Comparison of ENCODE assay signal across 10 cellular contexts in genomic region chr1:153355445-153356071, GRCh38. TPM values are rescaled to one million over a fixed set of nuclear protein-coding genes. Genes with fewer than 3 reads are reported as not detected.
DNase-seq lines count a peak whose midpoint lies in the region; ATAC-seq, FAIRE-seq and TF ChIP-seq lines count a peak whose summit lies in the region.
"Had no signal": no experiment of that assay in that cellular context is flagged by ENCODE, and none has a peak within 500 bp of the region (broad histone marks: within the 10 kb centered on the region; RNA-seq: fewer than 3 reads in every experiment).

No MANE protein-coding gene starts in this region.

- H3K4me2 ChIP-seq in GM12878 (ENCODE audit: control insufficient read depth, insufficient read depth) (no peak overlapping the region), keratinocyte (ENCODE audit: control insufficient read depth, extremely low read depth, insufficient read depth, low read depth, low read length) (no peak overlapping the region)

- peaks cover 6% of the 10 kb centered on the region for H3K4me1 ChIP-seq in GM12878 (ENCODE audit: control insufficient read depth, insufficient read depth, low read length)
- peaks cover 16% of the 10 kb centered on the region for H3K4me1 ChIP-seq in keratinocyte (ENCODE audit: control insufficient read depth, extremely low read depth, insufficient read depth, low read length)
- no peaks in the 10 kb centered on the region for H3K4me1 ChIP-seq in stomach
- H3K4me1 ChIP-seq in tibial nerve: peaks cover 0 to 6% (median 0%) of the 10 kb centered on the region in 4 donors

- DNase-seq in NCI-H510A treated with DMSO at 0.1 percent for 48 hours (lab: John Stamatoyannopoulos, UW) (peak; percentile 29), NCI-H510A (lab: John Stamatoyannopoulos, UW) (no peak), LoVo (ENCODE audit: low spot score) (peak; percentile 43), RPMI7951 (ENCODE audit: low read depth) (peak; percentile 61), GM12878 (ENCODE audit: low read depth, low spot score) (no peak), keratinocyte (ENCODE audit: low read depth, low spot score) (no peak), stomach (peak; percentile 53), tibial nerve (ENCODE audit: low spot score in 2 of 2) (no peak)

- dilution Hi-C loops in keratinocyte (cut with MboI; ENCODE audit: extremely low pct_ligation_motif_present, low sequenced_read_pairs): loop anchor here (10.0 kb wide), 2 partner anchors 49 to 149 kb away; no protein-coding TSS in a partner anchor

- TF ChIP-seq POLR2A in GM12878 (IDR thresholded peaks at IDR 0.05; ENCODE audit: low read depth, low read length) (no peak), stomach (IDR thresholded peaks at IDR 0.05) (no peak), tibial nerve (IDR thresholded peaks at IDR 0.05) (no peak)

- H3K9me3 ChIP-seq in GM12878 (replicated peaks; ENCODE audit: control insufficient read depth, insufficient read depth, low read length) (no peaks in the 10 kb centered on the region), keratinocyte (ENCODE audit: control insufficient read depth, low read depth, low read length) (no peaks in the 10 kb centered on the region), stomach (no peaks in the 10 kb centered on the region), tibial nerve (no peaks in the 10 kb centered on the region)

- TF ChIP-seq RAD21 in GM12878 (IDR thresholded peaks at IDR 0.05; ENCODE audit: insufficient read depth, low read depth, low read length): peak; percentile 69

- H3K36me3 ChIP-seq in GM12878 (ENCODE audit: control insufficient read depth in 2 of 2, insufficient read depth in 2 of 2, low read length in 1 of 2) (no peaks in the 10 kb centered on the region), keratinocyte (ENCODE audit: control insufficient read depth in 2 of 2, extremely low read depth in 1 of 2, insufficient read depth in 2 of 2, low read length in 2 of 2) (no peaks in the 10 kb centered on the region), stomach (no peaks in the 10 kb centered on the region), tibial nerve (no peaks in the 10 kb centered on the region)

- TF ChIP-seq CTCF in GM12878 (IDR thresholded peaks at IDR 0.05 in 2 of 3, conservative IDR thresholded peaks at IDR 0.05 in 1 of 3; ENCODE audit: control insufficient read depth in 2 of 3, extremely low read depth in 1 of 3, insufficient read depth in 1 of 3, low read depth in 3 of 3, low read length in 3 of 3) (peak; percentile 67 to 73 (median 71)), keratinocyte (optimal IDR thresholded peaks at IDR 0.05 in 1 of 3, IDR thresholded peaks at IDR 0.05 in 1 of 3, conservative IDR thresholded peaks at IDR 0.05 in 1 of 3; ENCODE audit: extremely low read depth in 1 of 3, insufficient read depth in 2 of 3, low read length in 3 of 3) (peak; percentile 87 to 99 (median 96)), stomach (IDR thresholded peaks at IDR 0.05) (no peak), tibial nerve (IDR thresholded peaks at IDR 0.05) (peak in 2 of 5 experiments; percentile 23 to 34)

- WGBS in GM12878 (ENCODE audit: insufficient coverage, insufficient replicate concordance, low lambda C conversion rate, missing lambda C conversion rate): 17% methylated on average over 10 of the region's 10 CpGs
- WGBS in stomach, 5 donors: 41 to 51% (median 49%) methylated on average over 8 to 10 of the region's 10 CpGs
- WGBS in tibial nerve, 2 donors: 48 to 62% methylated on average over 10 of the region's 10 CpGs

- no peaks in the 10 kb centered on the region for H3K9me1 ChIP-seq in keratinocyte (ENCODE audit: control insufficient read depth, extremely low read depth, insufficient read depth, low read length)

- TF ChIP-seq EP300 in GM12878 (IDR thresholded peaks at IDR 0.05; ENCODE audit: borderline replicate concordance in 1 of 2, control insufficient read depth in 1 of 2, low read depth in 2 of 2, low read length in 2 of 2) (no peak), stomach (IDR thresholded peaks at IDR 0.05) (no peak), tibial nerve (IDR thresholded peaks at IDR 0.05) (no peak)

- FAIRE-seq in GM12878 (lab: Jason Lieb, UNC): peak; percentile 87
- peak; percentile 81 for FAIRE-seq in keratinocyte (lab: Jason Lieb, UNC)

- RAD21 ChIA-PET in GM12878 (lab: Charles Lee; ENCODE audit: unreplicated experiment): interaction anchor here (0.9 to 8.4 kb wide), 5 partner anchors 9 to 213 kb away, joined by 3 to 94 read pairs (median 5); no protein-coding TSS in a partner anchor

- H4K20me1 ChIP-seq in GM12878 (ENCODE audit: control insufficient read depth, insufficient read depth): no peaks in the 10 kb centered on the region
- no peaks in the 10 kb centered on the region for H4K20me1 ChIP-seq in keratinocyte (ENCODE audit: control insufficient read depth, extremely low read depth, insufficient read depth, low read length)

- ATAC-seq in GM12878: peak; percentile 89

- CTCF ChIA-PET in GM12878 (lab: Yijun Ruan, JAX): interaction anchor here (0.5 to 8.6 kb wide), 31 partner anchors 9 to 716 kb away, joined by 3 to 326 read pairs (median 4); partner anchors contain the start of gene PGLYRP3

- POLR2A ChIA-PET in GM12878 (lab: Charles Lee): interaction anchor here (0.6 kb wide), 1 partner anchor 11 kb away, joined by 3 read pairs; no protein-coding TSS in a partner anchor

- no peaks in the 10 kb centered on the region for H3K27me3 ChIP-seq in GM12878 (replicated peaks in 1 of 2; ENCODE audit: control insufficient read depth in 2 of 2, insufficient read depth in 2 of 2, low read length in 1 of 2)
- H3K27me3 ChIP-seq in keratinocyte (ENCODE audit: control insufficient read depth, extremely low read depth, insufficient read depth, low read length): no peaks in the 10 kb centered on the region
- H3K27me3 ChIP-seq in stomach: peaks cover 0 to 40% (median 0%) of the 10 kb centered on the region in 3 donors
- peaks cover 0 to 13% of the 10 kb centered on the region in 2 donors for H3K27me3 ChIP-seq in tibial nerve

- SMC1A ChIA-PET in GM12878 (lab: Charles Lee; ENCODE audit: uncharacterized antibody, unreplicated experiment): interaction anchor here (0.9 to 6.2 kb wide), 6 partner anchors 10 to 139 kb away, joined by 3 to 106 read pairs (median 4); no protein-coding TSS in a partner anchor

- H3K4me3 ChIP-seq in GM12878 (no peak overlapping the region), keratinocyte (ENCODE audit: control insufficient read depth in 2 of 3, extremely low read depth in 1 of 3, insufficient read depth in 2 of 3, low read depth in 1 of 3, low read length in 3 of 3) (no peak overlapping the region), stomach (no peak overlapping the region), tibial nerve (no peak overlapping the region)

- in situ Hi-C loops in GM12878 (cut with MboI): no loop called here

- H2AFZ ChIP-seq in GM12878 (ENCODE audit: control insufficient read depth, low read depth, low read length) (no peak overlapping the region), keratinocyte (ENCODE audit: control insufficient read depth, low read length) (no peak overlapping the region)

- H3K27ac ChIP-seq in GM12878 (ENCODE audit: control insufficient read depth, insufficient read depth): no peak overlapping the region
- H3K27ac ChIP-seq in keratinocyte (ENCODE audit: control insufficient read depth, insufficient read depth, low read length): no peak overlapping the region
- H3K27ac ChIP-seq in stomach: no peak overlapping the region
- H3K27ac ChIP-seq in tibial nerve: no peak overlapping the region

- H3K9ac ChIP-seq in GM12878 (ENCODE audit: control insufficient read depth, insufficient read depth, low read length) (no peak overlapping the region), keratinocyte (ENCODE audit: control insufficient read depth, extremely low read depth, insufficient read depth, low read length) (no peak overlapping the region)

- intact Hi-C loops in GM12878 (cut with micrococcal nuclease; ENCODE audit: unreplicated experiment): loop anchor here (1.0 kb wide), 1 partner anchor 49 kb away; no protein-coding TSS in a partner anchor
- intact Hi-C loops in stomach (cut with DNase I; ENCODE audit: low total_unique reads): no loop called here

- BruUV-seq in GM12878 (replicated peaks; lab: Mats Ljungman, UMichigan): no TSS peak

- H3K79me2 ChIP-seq in GM12878 (ENCODE audit: control insufficient read depth, insufficient read depth, low read length): no peaks in the 10 kb centered on the region
- no peaks in the 10 kb centered on the region for H3K79me2 ChIP-seq in keratinocyte (ENCODE audit: control insufficient read depth, insufficient read depth, low read length)

RNA-seq across cellular contexts. Expression of gene S100A9, which starts 2.1 kb away (rescaled TPM):
- total RNA-seq in RPMI7951 (2014; rRNA removed; shearing (Covaris generic)): 1.1 and 2.4 TPM in 2 replicates
- not detected in 2 replicates for total RNA-seq in GM12878 (2013; cell fraction: nucleolus; rRNA removed)
- total RNA-seq in GM12878 (2014; rRNA removed) (0.68 and 1.3 TPM in 2 replicates), GM12878 (2014; rRNA removed; fragmentation: Illumina TruSeq; extraction: Trizol) (0.37 TPM in 1 of 2 replicates, not detected in the other), GM12878 (2021) (0.37 and 0.41 TPM in 2 replicates), stomach (100 to 1,000 TPM in 3 of 5 donors, 10 to 100 TPM in 1, not detected in 1; 17.4 to 298 (median 146) TPM), tibial nerve (100 to 1,000 TPM in 2 of 4 donors, 10 to 100 TPM in 2; 58.8 to 793 (median 88.3) TPM)
- polyA plus RNA-seq in GM12878 (2011; ENCODE audit: low read depth): not detected
- polyA plus RNA-seq in GM12878 (2011; rRNA removed) (1.4 and 1.7 TPM in 2 replicates), GM12878 (2014; fragmentation: Illumina TruSeq; extraction: Trizol) (0.22 TPM in 1 of 2 replicates, not detected in the other), GM12878 (2014; fragmentation: Nextera tagmentation; extraction: Ambion mirVana) (under 1 TPM in 1 of 2 experiments, not detected in 1; 0.49 TPM), GM12878 (2014; rRNA removed) (1.4 and 1.5 TPM in 2 replicates), GM12878 (2016; fragmentation: Nextera tagmentation; extraction: Ambion mirVana) (under 1 TPM in 1 of 2 experiments, not detected in 1; 0.31 TPM), keratinocyte (238 to 1,827 TPM (median 297 TPM) in 3 replicates), stomach (1,000 to 10,000 TPM in 1 of 3 donors, 100 to 1,000 TPM in 2; 276 to 9,878 (median 780) TPM)
- polyA plus RNA-seq in GM12878 (2011; cell fraction: cytosol; rRNA removed): 0.77 and 1.6 TPM in 2 replicates
- polyA plus RNA-seq in GM12878 (2011; cell fraction: nucleus; rRNA removed): 0.42 and 0.87 TPM in 2 replicates
- polyA plus RNA-seq in GM12878 (2012): not detected in 2 replicates
- polyA minus RNA-seq in GM12878 (2011; rRNA and poly(A)+ RNA removed): not detected in 2 replicates
- polyA minus RNA-seq in GM12878 (2011; cell fraction: cytosol; rRNA and poly(A)+ RNA removed): not detected in 2 replicates
- polyA minus RNA-seq in GM12878 (2011; cell fraction: nucleus; rRNA and poly(A)+ RNA removed): not detected in 2 replicates
- polyA plus RNA-seq in keratinocyte (2011; ENCODE audit: low read depth): 5,499 TPM
- 898 and 967 TPM in 2 replicates for polyA plus RNA-seq in keratinocyte (2011; cell fraction: cytosol; rRNA removed)
- polyA plus RNA-seq in keratinocyte (2011; cell fraction: nucleus; rRNA removed): 568 and 625 TPM in 2 replicates
- polyA plus RNA-seq in keratinocyte (2012; ENCODE audit: low replicate concordance): 205 and 2,397 TPM in 2 replicates
- polyA minus RNA-seq in keratinocyte: 21.0 to 265 TPM (median 71.7 TPM) in 3 replicates
- polyA minus RNA-seq in keratinocyte (2011; cell fraction: cytosol; rRNA and poly(A)+ RNA removed): 201 TPM
- 72.2 and 76.9 TPM in 2 replicates for polyA minus RNA-seq in keratinocyte (2011; cell fraction: nucleus; rRNA and poly(A)+ RNA removed)
- total RNA-seq: CD4-positive, CD25-positive, alpha-beta regulatory T cell had no signal

RNA-seq across cellular contexts. Expression of gene PGLYRP4, which starts 6.9 kb away (rescaled TPM):
- not detected in 2 replicates for total RNA-seq in RPMI7951 (2014; rRNA removed; shearing (Covaris generic))
- total RNA-seq in GM12878 (2013; cell fraction: nucleolus; rRNA removed): 13.4 and 14.3 TPM in 2 replicates
- total RNA-seq in GM12878 (2014; rRNA removed) (0.38 and 0.45 TPM in 2 replicates), GM12878 (2014; rRNA removed; fragmentation: Illumina TruSeq; extraction: Trizol) (0.22 and 0.32 TPM in 2 replicates), GM12878 (2021) (0.44 and 0.74 TPM in 2 replicates), stomach (not detected), tibial nerve (not detected)
- polyA plus RNA-seq in GM12878 (2011; ENCODE audit: low read depth): 0.54 TPM
- polyA plus RNA-seq in GM12878 (2011; rRNA removed) (1.6 and 3.0 TPM in 2 replicates), GM12878 (2014; fragmentation: Illumina TruSeq; extraction: Trizol) (0.48 and 0.65 TPM in 2 replicates), GM12878 (2014; fragmentation: Nextera tagmentation; extraction: Ambion mirVana) (under 1 TPM; 0.37 to 0.50 TPM), GM12878 (2014; rRNA removed) (0.44 and 0.55 TPM in 2 replicates), GM12878 (2016; fragmentation: Nextera tagmentation; extraction: Ambion mirVana) (under 1 TPM; 0.28 to 0.43 TPM), keratinocyte (2.4 to 21.6 TPM (median 3.8 TPM) in 3 replicates), stomach (1 to 10 TPM in 1 of 3 donors, not detected in 2; 4.3 TPM)
- polyA plus RNA-seq in GM12878 (2011; cell fraction: cytosol; rRNA removed): 4.2 and 4.6 TPM in 2 replicates
- polyA plus RNA-seq in GM12878 (2011; cell fraction: nucleus; rRNA removed): 7.1 and 15.8 TPM in 2 replicates
- polyA plus RNA-seq in GM12878 (2012): 0.43 and 1.2 TPM in 2 replicates
- polyA minus RNA-seq in GM12878 (2011; rRNA and poly(A)+ RNA removed): 6.4 and 7.3 TPM in 2 replicates
- polyA minus RNA-seq in GM12878 (2011; cell fraction: cytosol; rRNA and poly(A)+ RNA removed): 0.53 TPM in 1 of 2 replicates, not detected in the other
- polyA minus RNA-seq in GM12878 (2011; cell fraction: nucleus; rRNA and poly(A)+ RNA removed): 6.3 and 6.9 TPM in 2 replicates
- polyA plus RNA-seq in keratinocyte (2011; ENCODE audit: low read depth): 7.6 TPM
- 3.6 and 5.1 TPM in 2 replicates for polyA plus RNA-seq in keratinocyte (2011; cell fraction: cytosol; rRNA removed)
- 20.0 and 21.8 TPM in 2 replicates for polyA plus RNA-seq in keratinocyte (2011; cell fraction: nucleus; rRNA removed)
- 1.8 and 35.2 TPM in 2 replicates for polyA plus RNA-seq in keratinocyte (2012; ENCODE audit: low replicate concordance)
- 2.3 to 25.5 TPM (median 3.5 TPM) in 3 replicates for polyA minus RNA-seq in keratinocyte
- 2.7 TPM for polyA minus RNA-seq in keratinocyte (2011; cell fraction: cytosol; rRNA and poly(A)+ RNA removed)
- 10.7 and 12.4 TPM in 2 replicates for polyA minus RNA-seq in keratinocyte (2011; cell fraction: nucleus; rRNA and poly(A)+ RNA removed)
- polyA plus RNA-seq: adipose tissue had no signal

RNA-seq across cellular contexts. Expression of gene S100A12, which starts 19.9 kb away (rescaled TPM):
- total RNA-seq in RPMI7951 (2014; rRNA removed; shearing (Covaris generic)): not detected in 2 replicates
- total RNA-seq in GM12878 (2013; cell fraction: nucleolus; rRNA removed): not detected in 2 replicates
- total RNA-seq in GM12878 (2014; rRNA removed) (not detected in 2 replicates), GM12878 (2014; rRNA removed; fragmentation: Illumina TruSeq; extraction: Trizol) (not detected in 2 replicates), GM12878 (2021) (not detected in 2 replicates), stomach (1 to 10 TPM in 1 of 5 donors, not detected in 4; 9.0 TPM), tibial nerve (not detected)
- not detected for polyA plus RNA-seq in GM12878 (2011; ENCODE audit: low read depth)
- polyA plus RNA-seq in GM12878 (2011; rRNA removed) (not detected in 2 replicates), GM12878 (2014; fragmentation: Illumina TruSeq; extraction: Trizol) (not detected in 2 replicates), GM12878 (2014; fragmentation: Nextera tagmentation; extraction: Ambion mirVana) (not detected), GM12878 (2014; rRNA removed) (not detected in 2 replicates), GM12878 (2016; fragmentation: Nextera tagmentation; extraction: Ambion mirVana) (not detected), keratinocyte (0.65 to 6.3 TPM (median 1.5 TPM) in 3 replicates), stomach (10 to 100 TPM in 2 of 3 donors, 1 to 10 TPM in 1; 8.2 to 58.3 (median 23.5) TPM)
- not detected in 2 replicates for polyA plus RNA-seq in GM12878 (2011; cell fraction: cytosol; rRNA removed)
- polyA plus RNA-seq in GM12878 (2011; cell fraction: nucleus; rRNA removed): not detected in 2 replicates
- not detected in 2 replicates for polyA plus RNA-seq in GM12878 (2012)
- not detected in 2 replicates for polyA minus RNA-seq in GM12878 (2011; rRNA and poly(A)+ RNA removed)
- polyA minus RNA-seq in GM12878 (2011; cell fraction: cytosol; rRNA and poly(A)+ RNA removed): not detected in 2 replicates
- polyA minus RNA-seq in GM12878 (2011; cell fraction: nucleus; rRNA and poly(A)+ RNA removed): not detected in 2 replicates
- polyA plus RNA-seq in keratinocyte (2011; ENCODE audit: low read depth): 0.75 TPM
- polyA plus RNA-seq in keratinocyte (2011; cell fraction: cytosol; rRNA removed): 2.6 and 7.0 TPM in 2 replicates
- polyA plus RNA-seq in keratinocyte (2011; cell fraction: nucleus; rRNA removed): 1.9 and 2.9 TPM in 2 replicates
- 1.0 and 1.8 TPM in 2 replicates for polyA plus RNA-seq in keratinocyte (2012; ENCODE audit: low replicate concordance)
- polyA minus RNA-seq in keratinocyte: 3.2 TPM in 1 of 3 replicates, not detected in the others
- not detected for polyA minus RNA-seq in keratinocyte (2011; cell fraction: cytosol; rRNA and poly(A)+ RNA removed)
- not detected in 2 replicates for polyA minus RNA-seq in keratinocyte (2011; cell fraction: nucleus; rRNA and poly(A)+ RNA removed)
- total RNA-seq: CD4-positive, CD25-positive, alpha-beta regulatory T cell had no signal

RNA-seq across cellular contexts. Expression of gene S100A8, which starts 35.3 kb away (rescaled TPM):
- total RNA-seq in RPMI7951 (2014; rRNA removed; shearing (Covaris generic)): 0.68 and 4.7 TPM in 2 replicates
- total RNA-seq in GM12878 (2013; cell fraction: nucleolus; rRNA removed): not detected in 2 replicates
- not detected in 2 replicates for total RNA-seq in GM12878 (2014; rRNA removed)
- not detected in 2 replicates for total RNA-seq in GM12878 (2014; rRNA removed; fragmentation: Illumina TruSeq; extraction: Trizol)
- total RNA-seq in GM12878 (2021): not detected in 2 replicates
- polyA plus RNA-seq in GM12878 (2011; ENCODE audit: low read depth): not detected
- polyA plus RNA-seq in GM12878 (2011; rRNA removed): not detected in 2 replicates
- not detected in 2 replicates for polyA plus RNA-seq in GM12878 (2011; cell fraction: cytosol; rRNA removed)
- not detected in 2 replicates for polyA plus RNA-seq in GM12878 (2011; cell fraction: nucleus; rRNA removed)
- polyA plus RNA-seq in GM12878 (2012): not detected in 2 replicates
- not detected in 2 replicates for polyA plus RNA-seq in GM12878 (2014; fragmentation: Illumina TruSeq; extraction: Trizol)
- not detected for polyA plus RNA-seq in GM12878 (2014; fragmentation: Nextera tagmentation; extraction: Ambion mirVana)
- polyA plus RNA-seq in GM12878 (2014; rRNA removed): not detected in 2 replicates
- polyA plus RNA-seq in GM12878 (2016; fragmentation: Nextera tagmentation; extraction: Ambion mirVana): under 1 TPM in 1 of 2 experiments, not detected in 1; 0.28 TPM
- polyA minus RNA-seq in GM12878 (2011; rRNA and poly(A)+ RNA removed): not detected in 2 replicates
- not detected in 2 replicates for polyA minus RNA-seq in GM12878 (2011; cell fraction: cytosol; rRNA and poly(A)+ RNA removed)
- not detected in 2 replicates for polyA minus RNA-seq in GM12878 (2011; cell fraction: nucleus; rRNA and poly(A)+ RNA removed)
- polyA plus RNA-seq in keratinocyte: 99.7 to 1,918 TPM (median 403 TPM) in 3 replicates
- 238 TPM for polyA plus RNA-seq in keratinocyte (2011; ENCODE audit: low read depth)
- 425 and 730 TPM in 2 replicates for polyA plus RNA-seq in keratinocyte (2011; cell fraction: cytosol; rRNA removed)
- 279 and 328 TPM in 2 replicates for polyA plus RNA-seq in keratinocyte (2011; cell fraction: nucleus; rRNA removed)
- 177 and 1,802 TPM in 2 replicates for polyA plus RNA-seq in keratinocyte (2012; ENCODE audit: low replicate concordance)
- polyA minus RNA-seq in keratinocyte: 4.8 to 96.5 TPM (median 24.3 TPM) in 3 replicates
- polyA minus RNA-seq in keratinocyte (2011; cell fraction: cytosol; rRNA and poly(A)+ RNA removed): 35.1 TPM
- 24.6 TPM in 2 replicates for polyA minus RNA-seq in keratinocyte (2011; cell fraction: nucleus; rRNA and poly(A)+ RNA removed)
- 10 to 100 TPM in 4 of 5 donors, not detected in 1; 16.8 to 86.4 (median 38.1) TPM for total RNA-seq in stomach
- polyA plus RNA-seq in stomach: over 10,000 TPM in 1 of 3 donors, 100 to 1,000 TPM in 2; 144 to 21,822 (median 281) TPM
- 100 to 1,000 TPM in 1 of 4 donors, 10 to 100 TPM in 1, 1 to 10 TPM in 2; 2.4 to 118 (median 10.6) TPM for total RNA-seq in tibial nerve
- total RNA-seq: CD4-positive, CD25-positive, alpha-beta regulatory T cell had no signal

RNA-seq across cellular contexts. Expression of gene PGLYRP3, which starts 42.8 kb away (rescaled TPM):
- not detected in 2 replicates for total RNA-seq in RPMI7951 (2014; rRNA removed; shearing (Covaris generic))
- 3.9 and 5.7 TPM in 2 replicates for total RNA-seq in GM12878 (2013; cell fraction: nucleolus; rRNA removed)
- not detected in 2 replicates for total RNA-seq in GM12878 (2014; rRNA removed)
- total RNA-seq in GM12878 (2014; rRNA removed; fragmentation: Illumina TruSeq; extraction: Trizol): not detected in 2 replicates
- total RNA-seq in GM12878 (2021): 0.29 TPM in 1 of 2 replicates, not detected in the other
- not detected for polyA plus RNA-seq in GM12878 (2011; ENCODE audit: low read depth)
- 0.19 and 0.49 TPM in 2 replicates for polyA plus RNA-seq in GM12878 (2011; rRNA removed)
- polyA plus RNA-seq in GM12878 (2011; cell fraction: cytosol; rRNA removed): 0.42 and 0.53 TPM in 2 replicates
- 1.6 TPM in 2 replicates for polyA plus RNA-seq in GM12878 (2011; cell fraction: nucleus; rRNA removed)
- 0.27 and 0.28 TPM in 2 replicates for polyA plus RNA-seq in GM12878 (2012)
- polyA plus RNA-seq in GM12878 (2014; fragmentation: Illumina TruSeq; extraction: Trizol): 0.18 TPM in 1 of 2 replicates, not detected in the other
- not detected for polyA plus RNA-seq in GM12878 (2014; fragmentation: Nextera tagmentation; extraction: Ambion mirVana)
- polyA plus RNA-seq in GM12878 (2014; rRNA removed): 0.22 TPM in 1 of 2 replicates, not detected in the other
- polyA plus RNA-seq in GM12878 (2016; fragmentation: Nextera tagmentation; extraction: Ambion mirVana): under 1 TPM in 1 of 2 experiments, not detected in 1; 0.10 TPM
- polyA minus RNA-seq in GM12878 (2011; rRNA and poly(A)+ RNA removed): 1.2 and 1.3 TPM in 2 replicates
- not detected in 2 replicates for polyA minus RNA-seq in GM12878 (2011; cell fraction: cytosol; rRNA and poly(A)+ RNA removed)
- 1.5 and 1.7 TPM in 2 replicates for polyA minus RNA-seq in GM12878 (2011; cell fraction: nucleus; rRNA and poly(A)+ RNA removed)
- 0.93 to 1.9 TPM (median 1.0 TPM) in 3 replicates for polyA plus RNA-seq in keratinocyte
- polyA plus RNA-seq in keratinocyte (2011; ENCODE audit: low read depth): 4.6 TPM
- polyA plus RNA-seq in keratinocyte (2011; cell fraction: cytosol; rRNA removed): 0.73 and 1.1 TPM in 2 replicates
- polyA plus RNA-seq in keratinocyte (2011; cell fraction: nucleus; rRNA removed): 3.9 and 4.4 TPM in 2 replicates
- 1.8 and 22.0 TPM in 2 replicates for polyA plus RNA-seq in keratinocyte (2012; ENCODE audit: low replicate concordance)
- 1.3 to 4.4 TPM (median 2.6 TPM) in 3 replicates for polyA minus RNA-seq in keratinocyte
- not detected for polyA minus RNA-seq in keratinocyte (2011; cell fraction: cytosol; rRNA and poly(A)+ RNA removed)
- polyA minus RNA-seq in keratinocyte (2011; cell fraction: nucleus; rRNA and poly(A)+ RNA removed): 3.0 and 3.5 TPM in 2 replicates
- not detected for total RNA-seq in stomach
- 1 to 10 TPM in 1 of 3 donors, not detected in 2; 1.6 TPM for polyA plus RNA-seq in stomach
- not detected for total RNA-seq in tibial nerve
- total RNA-seq: CD4-positive, CD25-positive, alpha-beta regulatory T cell had no signal
- polyA plus RNA-seq: adipose tissue; CD4-positive, CD25-positive, alpha-beta regulatory T cell had no signal

Comparison
In these comparisons a context has a peak if more than half of its experiments do, and no peak if none do; other contexts are left out.
1. DNase-seq: peak in NCI-H510A treated with DMSO at 0.1 percent for 48 hours (single experiment), LoVo (single experiment), RPMI7951 (single experiment) and stomach (single experiment); none in NCI-H510A (single experiment), GM12878 (single experiment), keratinocyte (single experiment) and tibial nerve (0 of 2).
2. CTCF ChIP-seq: peak in GM12878 (3 of 3) and keratinocyte (3 of 3); none in stomach (0 of 7).